ENCODE assay signal across 13 cellular contexts in genomic region chr2:197208841-197209240, GRCh38.
A peak's percentile ranks its signal among the peaks of the same experiment; 100 is the strongest.
DNase-seq lines count a peak whose midpoint lies in the region; ATAC-seq and TF ChIP-seq lines count a peak whose summit lies in the region.
"Had no signal": no experiment of that assay in that cellular context is flagged by ENCODE, and none has a peak within 500 bp of the region (broad histone marks: within the 10 kb centered on the region; RNA-seq: fewer than 3 reads in every experiment).

No MANE protein-coding gene starts in this region.

- peaks cover 0 to 2% (median 0%) of the 10 kb centered on the region in 5 donors for H3K9me3 Mint-ChIP-seq in CD8-positive, alpha-beta memory T cell
- no peaks in the 10 kb centered on the region for H3K9me3 Mint-ChIP-seq in naive B cell

- H3K27me3 Mint-ChIP-seq in CD8-positive, alpha-beta memory T cell, result no peaks in the 10 kb centered on the region
- no peaks in the 10 kb centered on the region for H3K27me3 Mint-ChIP-seq in naive B cell

- H3K4me1 Mint-ChIP-seq in CD8-positive, alpha-beta memory T cell, result peaks cover 94 to 99% (median 98%) of the 10 kb centered on the region in 3 donors
- peaks cover 79 to 95% (median 90%) of the 10 kb centered on the region in 3 donors for H3K4me1 Mint-ChIP-seq in naive B cell

- CTCF ChIA-PET in CD8-positive, alpha-beta memory T cell (lab: Charles Lee), result interaction anchor here (1.2 to 3.6 kb wide), 4 partner anchors 10 to 101 kb away, joined by 4 to 28 read pairs (median 4); partner anchors contain the start of gene ANKRD44

- ATAC-seq in naive B cell (ENCODE audit: low read depth in 2 of 2) (no peak), HG03039 (IDR thresholded peaks at IDR 0.05; ENCODE audit: unreplicated experiment) (no peak)

- no peaks in the 10 kb centered on the region for H3K27me3 ChIP-seq in CD8-positive, alpha-beta memory T cell (ENCODE audit: insufficient read depth, low read length, poor library complexity, severe bottlenecking)
- H3K27me3 ChIP-seq in MM.1S (replicated peaks; ENCODE audit: insufficient read depth, low read length), result no peaks in the 10 kb centered on the region
- H3K27me3 ChIP-seq: BLaER1 treated with 17β-estradiol and CSF1 and Interleukin-3, amounts not matched to agents 10 nM and 100 nM; heart left ventricle had no signal

- H3K36me3 Mint-ChIP-seq in CD8-positive, alpha-beta memory T cell, result peaks cover 0 to 14% (median 2%) of the 10 kb centered on the region in 3 donors
- H3K36me3 Mint-ChIP-seq in naive B cell, result peaks cover 0 to 8% of the 10 kb centered on the region in 2 donors

- H3K9me3 ChIP-seq in CD8-positive, alpha-beta memory T cell (ENCODE audit: low read length), result no peaks in the 10 kb centered on the region
- no peaks in the 10 kb centered on the region for H3K9me3 ChIP-seq in MM.1S (replicated peaks; ENCODE audit: insufficient read depth, low read length)
- H3K9me3 ChIP-seq: BLaER1 treated with 17β-estradiol and CSF1 and Interleukin-3, amounts not matched to agents 10 nM and 100 nM; heart left ventricle had no signal

- peak overlapping the region; percentile 28 to 79 (median 74) for H3K4me3 Mint-ChIP-seq in CD8-positive, alpha-beta memory T cell
- H3K4me3 Mint-ChIP-seq in naive B cell, result peak overlapping the region in 7 of 8 donors; percentile 6 to 89 (median 79)

- H3K4me1 ChIP-seq in CD8-positive, alpha-beta memory T cell (ENCODE audit: insufficient read depth, low read length), result peaks cover 98% of the 10 kb centered on the region
- H3K4me1 ChIP-seq in MM.1S (ENCODE audit: low read length), result peaks cover 71% of the 10 kb centered on the region

- TF ChIP-seq CTCF in MM.1S (IDR thresholded peaks at IDR 0.05; ENCODE audit: low read length), result no peak

- peak in 1 of 5 donors; percentile 45 for DNase-seq in CD8-positive, alpha-beta memory T cell
- DNase-seq in MM.1S (no peak), amniotic epithelial cell (ENCODE audit: low read depth) (peak; percentile 53), naive B cell (no peak), putamen (ENCODE audit: low spot score) (no peak), head of caudate nucleus (no peak), NCI-H2081 (lab: John Stamatoyannopoulos, UW) (no peak)
- DNase-seq: activated gamma-delta T cell treated with Interleukin-2 at 50 U/mL for 16 hours, heart left ventricle, KG1, NCI-H2107 had no signal

- no peak overlapping the region for H2AFZ ChIP-seq in MM.1S (ENCODE audit: low read length)

- H3F3A ChIP-seq in MM.1S (ENCODE audit: insufficient read depth, low read length), result peaks cover 31% of the 10 kb centered on the region

- H4K20me1 ChIP-seq in MM.1S (ENCODE audit: insufficient read depth, low read length), result no peaks in the 10 kb centered on the region
- H4K20me1 ChIP-seq: BLaER1 treated with 17β-estradiol and CSF1 and Interleukin-3, amounts not matched to agents 10 nM and 100 nM had no signal

- peak overlapping the region; percentile 67 for H3K4me2 ChIP-seq in MM.1S (ENCODE audit: low read depth, low read length)

- no peaks in the 10 kb centered on the region for H3K9me2 ChIP-seq in MM.1S (replicated peaks; ENCODE audit: insufficient read depth, low read length)

- H3K27ac Mint-ChIP-seq in CD8-positive, alpha-beta memory T cell, result peak overlapping the region; percentile 92 to 100 (median 96)
- H3K27ac Mint-ChIP-seq in naive B cell, result peak overlapping the region; percentile 41 to 99 (median 97)

- H3K36me3 ChIP-seq in CD8-positive, alpha-beta memory T cell (ENCODE audit: insufficient read depth, low read length), result no peaks in the 10 kb centered on the region
- H3K36me3 ChIP-seq in MM.1S (replicated peaks; ENCODE audit: insufficient read depth, low read length), result no peaks in the 10 kb centered on the region
- H3K36me3 ChIP-seq: heart left ventricle had no signal

- H3K27ac ChIP-seq in CD8-positive, alpha-beta memory T cell (ENCODE audit: low read depth, low read length), result no peak overlapping the region
- peak overlapping the region; percentile 85 for H3K27ac ChIP-seq in MM.1S (ENCODE audit: low read length)

- peak overlapping the region; percentile 21 for H3K4me3 ChIP-seq in CD8-positive, alpha-beta memory T cell (ENCODE audit: low read length)
- 0 out of 2 replicates have a peak overlapping the region, but pooled peaks have one; percentile 31 for H3K4me3 ChIP-seq in MM.1S (ENCODE audit: low read length)
- H3K4me3 ChIP-seq: BLaER1 treated with 17β-estradiol and CSF1 and Interleukin-3, amounts not matched to agents 10 nM and 100 nM; heart left ventricle had no signal

- intact Hi-C loops in head of caudate nucleus (cut with DNase I), result no loop called here

- H3K9ac ChIP-seq in MM.1S (ENCODE audit: low read length), result peak overlapping the region; percentile 34; the same call in 1 of the 2 replicates

- H3K79me2 ChIP-seq in MM.1S (ENCODE audit: low read length), result peaks cover 80% of the 10 kb centered on the region

- POLR2A ChIA-PET in CD8-positive, alpha-beta memory T cell (lab: Charles Lee), result interaction anchor here (1.0 to 4.5 kb wide), 3 partner anchors 8 to 101 kb away, joined by 3 to 25 read pairs (median 3); no protein-coding TSS in a partner anchor
